Comparison of ENCODE assay signal across 1 cellular context in genomic region chr18:68714707-68715496, GRCh38.
A peak's percentile ranks its signal among the peaks of the same experiment; 100 is the strongest.
TF ChIP-seq lines count a peak whose summit lies in the region.

Gene TMX3, minus strand, starts transcription at chr18:68715108. Its CDS starts 127 bp downstream, at chr18:68714981.

TF ChIP-seq in HepG2, 621 proteins besides CTCF, POLR2A, EP300 and RAD21 (continued from another document and continues in another):
- TF ChIP-seq PAXIP1 (CRISPR knock-in tag; conservative IDR thresholded peaks at IDR 0.05): no peak
- TF ChIP-seq ZNF121 (CRISPR knock-in tag; IDR thresholded peaks at IDR 0.05): no peak; the same call in 1 of the 2 replicates
- no peak for TF ChIP-seq FOXA1 (IDR thresholded peaks at IDR 0.05)
- TF ChIP-seq FOXA1 (CRISPR knock-in tag; IDR thresholded peaks at IDR 0.05): no peak
- TF ChIP-seq ZSCAN29 (CRISPR knock-in tag; conservative IDR thresholded peaks at IDR 0.05): 0 out of 2 replicates have a peak, but pooled peaks have one; percentile 30
- no peak for TF ChIP-seq SNRNP70 (IDR thresholded peaks at IDR 0.05; ENCODE audit: low read depth, low read length)
- TF ChIP-seq RXRA (CRISPR knock-in tag; IDR thresholded peaks at IDR 0.05): peak; percentile 45
- no peak for TF ChIP-seq ZNF646 (CRISPR knock-in tag; IDR thresholded peaks at IDR 0.05)
- TF ChIP-seq, protein P1, sequence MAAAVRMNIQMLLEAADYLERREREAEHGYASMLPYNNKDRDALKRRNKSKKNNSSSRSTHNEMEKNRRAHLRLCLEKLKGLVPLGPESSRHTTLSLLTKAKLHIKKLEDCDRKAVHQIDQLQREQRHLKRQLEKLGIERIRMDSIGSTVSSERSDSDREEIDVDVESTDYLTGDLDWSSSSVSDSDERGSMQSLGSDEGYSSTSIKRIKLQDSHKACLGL (CRISPR knock-in tag; IDR thresholded peaks at IDR 0.05): peak; percentile 95
- TF ChIP-seq, protein P2, sequence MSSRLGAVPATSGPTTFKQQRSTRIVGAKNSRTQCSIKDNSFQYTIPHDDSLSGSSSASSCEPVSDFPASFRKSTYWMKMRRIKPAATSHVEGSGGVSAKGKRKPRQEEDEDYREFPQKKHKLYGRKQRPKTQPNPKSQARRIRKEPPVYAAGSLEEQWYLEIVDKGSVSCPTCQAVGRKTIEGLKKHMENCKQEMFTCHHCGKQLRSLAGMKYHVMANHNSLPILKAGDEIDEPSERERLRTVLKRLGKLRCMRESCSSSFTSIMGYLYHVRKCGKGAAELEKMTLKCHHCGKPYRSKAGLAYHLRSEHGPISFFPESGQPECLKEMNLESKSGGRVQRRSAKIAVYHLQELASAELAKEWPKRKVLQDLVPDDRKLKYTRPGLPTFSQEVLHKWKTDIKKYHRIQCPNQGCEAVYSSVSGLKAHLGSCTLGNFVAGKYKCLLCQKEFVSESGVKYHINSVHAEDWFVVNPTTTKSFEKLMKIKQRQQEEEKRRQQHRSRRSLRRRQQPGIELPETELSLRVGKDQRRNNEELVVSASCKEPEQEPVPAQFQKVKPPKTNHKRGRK (CRISPR knock-in tag; IDR thresholded peaks at IDR 0.05): no peak
- peak; percentile 99 for TF ChIP-seq ERF (CRISPR knock-in tag; IDR thresholded peaks at IDR 0.05)
- TF ChIP-seq ZIK1 (CRISPR knock-in tag; IDR thresholded peaks at IDR 0.05; ENCODE audit: borderline replicate concordance, low read depth): peak; percentile 91
- TF ChIP-seq NR2C2 (CRISPR knock-in tag; IDR thresholded peaks at IDR 0.05; ENCODE audit: borderline replicate concordance): peak; percentile 68; the same call in 1 of the 2 replicates
- TF ChIP-seq ELF3 (CRISPR knock-in tag; IDR thresholded peaks at IDR 0.05): peak; percentile 85
- peak; percentile 21; the same call in 1 of the 2 replicates for TF ChIP-seq STAT5B (CRISPR knock-in tag; IDR thresholded peaks at IDR 0.05)
- TF ChIP-seq ZSCAN30 (CRISPR knock-in tag; IDR thresholded peaks at IDR 0.05): no peak
- TF ChIP-seq ZNF530 (CRISPR knock-in tag; IDR thresholded peaks at IDR 0.05; ENCODE audit: low read depth): no peak
- TF ChIP-seq ZNF652 (CRISPR knock-in tag; IDR thresholded peaks at IDR 0.05; ENCODE audit: borderline replicate concordance, low read depth): no peak
- peak; percentile 66; the same call in 1 of the 2 replicates for TF ChIP-seq ZBTB34 (CRISPR knock-in tag; IDR thresholded peaks at IDR 0.05)
- TF ChIP-seq ZNF431 (CRISPR knock-in tag; IDR thresholded peaks at IDR 0.05; ENCODE audit: borderline replicate concordance, low read depth): peak; percentile 87; the same call in 1 of the 2 replicates
- 0 out of 2 replicates have a peak, but pooled peaks have one; percentile 52 for TF ChIP-seq MLX (CRISPR knock-in tag; IDR thresholded peaks at IDR 0.05)
- peak; percentile 77 for TF ChIP-seq KDM2A (CRISPR knock-in tag; IDR thresholded peaks at IDR 0.05; ENCODE audit: borderline replicate concordance, low read depth)
- TF ChIP-seq RFXAP (CRISPR knock-in tag; IDR thresholded peaks at IDR 0.05; ENCODE audit: borderline replicate concordance): peak; percentile 90; the same call in 1 of the 2 replicates
- no peak for TF ChIP-seq ZMYM3 (CRISPR knock-in tag; IDR thresholded peaks at IDR 0.05)
- no peak; the same call in none of the 2 replicates for TF ChIP-seq ZBTB10 (CRISPR knock-in tag; IDR thresholded peaks at IDR 0.05; ENCODE audit: borderline replicate concordance)
- no peak for TF ChIP-seq IKZF1 (IDR thresholded peaks at IDR 0.05)
- TF ChIP-seq, protein P3, sequence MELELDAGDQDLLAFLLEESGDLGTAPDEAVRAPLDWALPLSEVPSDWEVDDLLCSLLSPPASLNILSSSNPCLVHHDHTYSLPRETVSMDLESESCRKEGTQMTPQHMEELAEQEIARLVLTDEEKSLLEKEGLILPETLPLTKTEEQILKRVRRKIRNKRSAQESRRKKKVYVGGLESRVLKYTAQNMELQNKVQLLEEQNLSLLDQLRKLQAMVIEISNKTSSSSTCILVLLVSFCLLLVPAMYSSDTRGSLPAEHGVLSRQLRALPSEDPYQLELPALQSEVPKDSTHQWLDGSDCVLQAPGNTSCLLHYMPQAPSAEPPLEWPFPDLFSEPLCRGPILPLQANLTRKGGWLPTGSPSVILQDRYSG (CRISPR knock-in tag; IDR thresholded peaks at IDR 0.05): peak; percentile 99
- no peak for TF ChIP-seq KAT2B (IDR thresholded peaks at IDR 0.05; ENCODE audit: borderline replicate concordance, low read depth, low read length)
- peak; percentile 94 for TF ChIP-seq ASH2L (IDR thresholded peaks at IDR 0.05; ENCODE audit: insufficient read length, low read depth, low read length)
- peak; percentile 79; the same call in 1 of the 2 replicates for TF ChIP-seq ZNF780A (CRISPR knock-in tag; IDR thresholded peaks at IDR 0.05)
- TF ChIP-seq GABPA (IDR thresholded peaks at IDR 0.05; ENCODE audit: low read depth, low read length): peak; percentile 82
- peak; percentile 93 for TF ChIP-seq GABPA (CRISPR knock-in tag; IDR thresholded peaks at IDR 0.05; ENCODE audit: low read depth)
- TF ChIP-seq, protein P4, sequence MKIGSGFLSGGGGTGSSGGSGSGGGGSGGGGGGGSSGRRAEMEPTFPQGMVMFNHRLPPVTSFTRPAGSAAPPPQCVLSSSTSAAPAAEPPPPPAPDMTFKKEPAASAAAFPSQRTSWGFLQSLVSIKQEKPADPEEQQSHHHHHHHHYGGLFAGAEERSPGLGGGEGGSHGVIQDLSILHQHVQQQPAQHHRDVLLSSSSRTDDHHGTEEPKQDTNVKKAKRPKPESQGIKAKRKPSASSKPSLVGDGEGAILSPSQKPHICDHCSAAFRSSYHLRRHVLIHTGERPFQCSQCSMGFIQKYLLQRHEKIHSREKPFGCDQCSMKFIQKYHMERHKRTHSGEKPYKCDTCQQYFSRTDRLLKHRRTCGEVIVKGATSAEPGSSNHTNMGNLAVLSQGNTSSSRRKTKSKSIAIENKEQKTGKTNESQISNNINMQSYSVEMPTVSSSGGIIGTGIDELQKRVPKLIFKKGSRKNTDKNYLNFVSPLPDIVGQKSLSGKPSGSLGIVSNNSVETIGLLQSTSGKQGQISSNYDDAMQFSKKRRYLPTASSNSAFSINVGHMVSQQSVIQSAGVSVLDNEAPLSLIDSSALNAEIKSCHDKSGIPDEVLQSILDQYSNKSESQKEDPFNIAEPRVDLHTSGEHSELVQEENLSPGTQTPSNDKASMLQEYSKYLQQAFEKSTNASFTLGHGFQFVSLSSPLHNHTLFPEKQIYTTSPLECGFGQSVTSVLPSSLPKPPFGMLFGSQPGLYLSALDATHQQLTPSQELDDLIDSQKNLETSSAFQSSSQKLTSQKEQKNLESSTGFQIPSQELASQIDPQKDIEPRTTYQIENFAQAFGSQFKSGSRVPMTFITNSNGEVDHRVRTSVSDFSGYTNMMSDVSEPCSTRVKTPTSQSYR (CRISPR knock-in tag; IDR thresholded peaks at IDR 0.05; ENCODE audit: borderline replicate concordance): 0 out of 2 replicates have a peak, but pooled peaks have one; percentile 39
- peak; percentile 80; the same call in 1 of the 2 replicates for TF ChIP-seq SETDB1 (CRISPR knock-in tag; IDR thresholded peaks at IDR 0.05; ENCODE audit: borderline replicate concordance)
- no peak for TF ChIP-seq RARG (CRISPR knock-in tag; IDR thresholded peaks at IDR 0.05; ENCODE audit: low read depth)
- TF ChIP-seq ZNF253 (CRISPR knock-in tag; IDR thresholded peaks at IDR 0.05; ENCODE audit: borderline replicate concordance): peak; percentile 70; the same call in 1 of the 2 replicates
- peak; percentile 90; the same call in 1 of the 2 replicates for TF ChIP-seq CBX5 (CRISPR knock-in tag; IDR thresholded peaks at IDR 0.05; ENCODE audit: borderline replicate concordance)
- TF ChIP-seq NR2F6 (IDR thresholded peaks at IDR 0.05): no peak
- TF ChIP-seq NR2F6 (CRISPR knock-in tag; IDR thresholded peaks at IDR 0.05): peak; percentile 65
- TF ChIP-seq ZFP41 (CRISPR knock-in tag; IDR thresholded peaks at IDR 0.05; ENCODE audit: borderline replicate concordance): peak; percentile 99
